In the genomic region with DNA sequence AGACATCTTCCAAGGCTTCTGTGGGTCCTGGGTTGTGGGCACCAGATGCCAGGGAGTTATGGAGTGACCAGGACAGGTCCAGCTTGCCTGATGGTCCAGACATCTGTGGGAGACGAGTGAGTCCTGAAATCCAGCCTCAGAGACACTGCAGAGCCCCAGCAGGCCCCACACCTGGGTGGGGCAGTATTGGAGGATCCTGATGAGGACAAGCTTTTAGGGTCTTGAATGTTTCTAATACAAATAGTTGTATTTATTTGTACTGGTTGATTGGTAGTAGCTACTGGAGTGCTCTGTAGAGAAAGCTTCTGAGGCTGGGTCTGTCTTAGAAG, we compare ENCODE assay signal across 8 cellular contexts.
"Had no signal": no experiment of that assay in that cellular context is flagged by ENCODE, and none has a peak within 500 bp of the region (broad histone marks: within the 10 kb centered on the region; RNA-seq: fewer than 3 reads in every experiment).

No MANE protein-coding gene starts in this region.

- H3K4me3 ChIP-seq: gastroesophageal sphincter, lung, thoracic aorta had no signal

- H3K27me3 ChIP-seq: neutrophil had no signal

- H3K27ac ChIP-seq: epithelial cell of prostate, gastroesophageal sphincter, neutrophil, thoracic aorta had no signal

- H3K9me3 Mint-ChIP-seq: activated T-cell treated with anti-CD3 and anti-CD28 coated beads, Interleukin-2, amount 50 U/mL, for 24 hours; effector memory CD8-positive, alpha-beta T cell; stimulated activated effector memory CD8-positive, alpha-beta T cell treated with anti-CD3 and anti-CD28 coated beads, Interleukin-12 subunit alpha, Interleukin-12 subunit beta, amount 100 ng/mL, for 72 hours had no signal

- H3K9me3 ChIP-seq: gastroesophageal sphincter, neutrophil, thoracic aorta had no signal

- H3K27ac Mint-ChIP-seq: activated T-cell treated with anti-CD3 and anti-CD28 coated beads, Interleukin-2, amount 50 U/mL, for 24 hours; effector memory CD8-positive, alpha-beta T cell; stimulated activated effector memory CD8-positive, alpha-beta T cell treated with anti-CD3 and anti-CD28 coated beads, Interleukin-12 subunit alpha, Interleukin-12 subunit beta, amount 100 ng/mL, for 72 hours had no signal

- H3K36me3 ChIP-seq: gastroesophageal sphincter, neutrophil, thoracic aorta had no signal

- H3K4me1 ChIP-seq: gastroesophageal sphincter had no signal

- H3K4me3 Mint-ChIP-seq: activated T-cell treated with anti-CD3 and anti-CD28 coated beads, Interleukin-2, amount 50 U/mL, for 24 hours; effector memory CD8-positive, alpha-beta T cell; stimulated activated effector memory CD8-positive, alpha-beta T cell treated with anti-CD3 and anti-CD28 coated beads, Interleukin-12 subunit alpha, Interleukin-12 subunit beta, amount 100 ng/mL, for 72 hours had no signal
